ENCODE assay signal across 2 cellular contexts in genomic region chr2:239305222-239305575, GRCh38.
TF ChIP-seq lines count a peak whose summit lies in the region.

No MANE protein-coding gene starts in this region.

TF ChIP-seq in SK-N-SH, 30 proteins besides CTCF, POLR2A, EP300 and RAD21 (continued from another document):
- TF ChIP-seq MAX (IDR thresholded peaks at IDR 0.05; ENCODE audit: low read depth) = no peak
- no peak for TF ChIP-seq TAF1 (IDR thresholded peaks at IDR 0.05; ENCODE audit: borderline replicate concordance, low read depth, low read length)

TF ChIP-seq in SK-N-SH treated with all-trans-retinoic acid at 6 μM for 48 hours, 23 proteins besides CTCF, POLR2A, EP300 and RAD21 (continued from another document):
- TF ChIP-seq TSHZ2 (CRISPR knock-in tag; IDR thresholded peaks at IDR 0.05) (no peak), CREB5 (CRISPR knock-in tag; IDR thresholded peaks at IDR 0.05; ENCODE audit: low read depth) (no peak), ZFP3 (CRISPR knock-in tag; IDR thresholded peaks at IDR 0.05) (no peak), RARB (CRISPR knock-in tag; IDR thresholded peaks at IDR 0.05) (no peak), POU6F1 (CRISPR knock-in tag; IDR thresholded peaks at IDR 0.05; ENCODE audit: borderline replicate concordance, low read depth) (no peak), SNAI2 (CRISPR knock-in tag; IDR thresholded peaks at IDR 0.05) (no peak)
